Comparison of ENCODE assay signal across 7 cellular contexts in the genomic region with DNA sequence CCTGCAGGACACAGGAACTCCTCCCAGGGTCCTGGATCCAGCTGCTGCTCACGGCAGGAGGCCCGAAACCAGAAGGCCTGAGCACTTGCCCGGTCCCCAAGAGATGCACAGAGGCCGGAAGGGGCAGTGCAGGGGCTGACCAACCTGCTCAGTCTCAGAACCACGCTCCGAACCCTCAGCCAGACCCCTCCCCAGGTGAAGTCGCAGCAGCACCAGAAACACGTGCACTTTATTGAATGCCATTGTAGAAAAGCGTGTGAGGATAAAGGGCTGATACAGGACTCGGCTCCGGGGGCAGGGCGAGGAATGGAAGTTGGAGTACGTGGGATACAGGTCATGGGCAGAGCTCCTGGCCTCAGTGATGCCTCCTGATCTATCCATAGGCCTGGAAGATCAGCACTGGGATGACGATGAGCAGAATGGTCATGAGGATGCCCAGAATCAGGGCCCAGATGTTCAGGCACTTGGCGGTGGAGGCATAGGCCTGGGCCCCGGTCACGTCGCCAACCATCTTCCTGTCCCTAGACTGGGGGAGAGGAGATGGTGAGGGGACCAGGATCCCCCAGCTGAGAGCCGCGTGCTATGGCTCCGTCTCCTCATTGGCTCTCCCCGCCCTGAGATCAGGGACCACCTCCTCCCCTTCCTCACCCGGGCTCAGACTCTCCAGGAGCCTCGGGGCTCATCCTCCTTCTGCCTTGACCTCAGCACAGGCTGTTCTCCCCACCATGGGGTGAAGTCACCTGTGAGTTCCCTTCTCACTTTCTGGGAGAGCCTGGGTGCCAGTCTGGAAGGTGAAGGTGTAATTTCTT. TPM values are rescaled to one million over a fixed set of nuclear protein-coding genes. Genes with fewer than 3 reads are reported as not detected.
DNase-seq lines count a peak whose midpoint lies in the region; ATAC-seq and TF ChIP-seq lines count a peak whose summit lies in the region.
"Not testable (repeated sequence)": the region's sequence is repeated elsewhere in the genome, so short reads cannot be mapped to it uniquely, and the experiment has no call there.
"Had no signal": no experiment of that assay in that cellular context is flagged by ENCODE, and none has a peak within 500 bp of the region (broad histone marks: within the 10 kb centered on the region; RNA-seq: fewer than 3 reads in every experiment).

No MANE protein-coding gene starts in this region.

- H3K4me3 ChIP-seq in BJ (ENCODE audit: low read depth, low read length) = peak overlapping the region; percentile 58
- H3K4me3 ChIP-seq in esophagus (ENCODE audit: low read depth in 1 of 2, low read length in 2 of 2) = peak overlapping the region; percentile 62 to 85
- peak overlapping the region; percentile 79 for H3K4me3 ChIP-seq in lower lobe of right lung
- H3K4me3 ChIP-seq in skeletal muscle satellite cell (ENCODE audit: low read length) = peak overlapping the region; percentile 94

- intact Hi-C loops in lower lobe of right lung (cut with DNase I) = not testable (repeated sequence)

- H3K9me3 Mint-ChIP-seq in activated naive CD4-positive, alpha-beta T cell treated with anti-CD3 and anti-CD28 coated beads, Interleukin-2, amount 10 ng/mL, durations not matched to agents 7 days and 5 days = not testable (repeated sequence)

- not testable (repeated sequence) for H3K4me1 ChIP-seq in esophagus (ENCODE audit: control insufficient read depth in 2 of 2, insufficient read depth in 2 of 2, low read length in 1 of 2); skeletal muscle satellite cell (ENCODE audit: control insufficient read depth, insufficient read depth, low read length)
- H3K4me1 ChIP-seq in lower lobe of right lung = peaks cover 38% of the 10 kb centered on the region

- H3K9me3 ChIP-seq in esophagus (ENCODE audit: control insufficient read depth in 2 of 2, insufficient read depth in 1 of 2, low read depth in 1 of 2, low read length in 1 of 2); lower lobe of right lung; skeletal muscle satellite cell (replicated peaks; ENCODE audit: low read length): not testable (repeated sequence)

- 8 to 16% methylated on average over 21 to 23 of the region's 24 CpGs for WGBS in esophagus, 2 donors

- peak overlapping the region; percentile 87 to 92 for H3K27ac ChIP-seq in esophagus (ENCODE audit: low read depth in 2 of 2, low read length in 1 of 2)
- peak overlapping the region; percentile 84 for H3K27ac ChIP-seq in lower lobe of right lung

- H3K27me3 ChIP-seq in BJ (ENCODE audit: control insufficient read depth, insufficient read depth, low read length); esophagus (ENCODE audit: control insufficient read depth in 1 of 2, insufficient read depth in 2 of 2, low read length in 2 of 2); lower lobe of right lung (ENCODE audit: low read depth); skeletal muscle satellite cell (ENCODE audit: control insufficient read depth, insufficient read depth, low read length): not testable (repeated sequence)

- H3K4me3 Mint-ChIP-seq in activated naive CD4-positive, alpha-beta T cell treated with anti-CD3 and anti-CD28 coated beads, Interleukin-2, amount 10 ng/mL, durations not matched to agents 7 days and 5 days = peak overlapping the region; percentile 72

- H3K36me3 ChIP-seq in BJ (ENCODE audit: control insufficient read depth, insufficient read depth, low read length); esophagus (ENCODE audit: control insufficient read depth in 2 of 2, insufficient read depth in 2 of 2, low read length in 1 of 2); lower lobe of right lung; skeletal muscle satellite cell (ENCODE audit: insufficient read depth, low read length): not testable (repeated sequence)

- not testable (repeated sequence) for DNase-seq in BJ (ENCODE audit: low read depth)
- DNase-seq in M059J (ENCODE audit: low read depth) (peak; percentile 36), lower lobe of right lung (peak; percentile 55)
- peak; percentile 21 for DNase-seq in activated naive CD4-positive, alpha-beta T cell treated with anti-CD3 and anti-CD28 coated beads, Interleukin-2, amount 10 ng/mL, durations not matched to agents 7 days and 5 days

- CTCF ChIA-PET in BJ (lab: Yijun Ruan, JAX) = interaction anchor here (0.6 to 0.9 kb wide), 3 partner anchors 10 to 45 kb away, joined by 3 to 4 read pairs (median 3); no protein-coding TSS in a partner anchor
- CTCF ChIA-PET in activated naive CD4-positive, alpha-beta T cell treated with anti-CD3 and anti-CD28 coated beads, Interleukin-2, amount 10 ng/mL, durations not matched to agents 7 days and 5 days (lab: Charles Lee) = interaction anchor here (1.1 kb wide), 1 partner anchor 10 kb away, joined by 6 read pairs; no protein-coding TSS in a partner anchor

- peak overlapping the region; percentile 83 for H3K27ac Mint-ChIP-seq in activated naive CD4-positive, alpha-beta T cell treated with anti-CD3 and anti-CD28 coated beads, Interleukin-2, amount 10 ng/mL, durations not matched to agents 7 days and 5 days

- H3K36me3 Mint-ChIP-seq in activated naive CD4-positive, alpha-beta T cell treated with anti-CD3 and anti-CD28 coated beads, Interleukin-2, amount 10 ng/mL, durations not matched to agents 7 days and 5 days = peaks cover 35% of the 10 kb centered on the region

- POLR2A ChIA-PET in BJ (lab: Charles Lee) = not testable (repeated sequence)

- ATAC-seq in lower lobe of right lung = peak; percentile 1 to 47

- peak overlapping the region; percentile 85 for H3K4me2 ChIP-seq in skeletal muscle satellite cell (ENCODE audit: low read length)

- not testable (repeated sequence) for TF ChIP-seq CTCF in BJ (IDR thresholded peaks at IDR 0.05; ENCODE audit: insufficient read depth, low read depth, low read length); lower lobe of right lung (IDR thresholded peaks at IDR 0.05)

- H3K4me1 Mint-ChIP-seq in activated naive CD4-positive, alpha-beta T cell treated with anti-CD3 and anti-CD28 coated beads, Interleukin-2, amount 10 ng/mL, durations not matched to agents 7 days and 5 days = peaks cover 37% of the 10 kb centered on the region

- peak overlapping the region; percentile 87 for H3K9ac ChIP-seq in skeletal muscle satellite cell (ENCODE audit: low read depth, low read length)

- peaks cover 12% of the 10 kb centered on the region for H3K27me3 Mint-ChIP-seq in activated naive CD4-positive, alpha-beta T cell treated with anti-CD3 and anti-CD28 coated beads, Interleukin-2, amount 10 ng/mL, durations not matched to agents 7 days and 5 days

RNA-seq across cellular contexts. Expression of a gene that starts 1.0 kb away (rescaled TPM):
- 989 and 1,538 TPM in 2 replicates for polyA plus RNA-seq in BJ (2011; rRNA removed)
- 1,405 and 1,742 TPM in 2 replicates for polyA minus RNA-seq in BJ (2011; rRNA and poly(A)+ RNA removed)
- 821 and 984 TPM in 2 replicates for total RNA-seq in M059J (2014; rRNA removed; shearing (Covaris generic))
- polyA plus RNA-seq in esophagus = 100 to 1,000 TPM; 243 to 450 TPM
- 767 TPM for total RNA-seq in lower lobe of right lung
- total RNA-seq in skeletal muscle satellite cell (2012; rRNA removed) = 58.1 and 89.3 TPM in 2 replicates

RNA-seq across cellular contexts. Expression of a gene that starts 5.8 kb away (rescaled TPM):
- polyA plus RNA-seq in BJ (2011; rRNA removed) (566 and 660 TPM in 2 replicates), esophagus (100 to 1,000 TPM in 1 of 2 donors, 10 to 100 TPM in 1; 48.2 to 112 TPM)
- polyA minus RNA-seq in BJ (2011; rRNA and poly(A)+ RNA removed) = 362 and 693 TPM in 2 replicates
- 1,883 and 3,156 TPM in 2 replicates for total RNA-seq in M059J (2014; rRNA removed; shearing (Covaris generic))
- 128 TPM for total RNA-seq in lower lobe of right lung
- 3.5 and 15.3 TPM in 2 replicates for total RNA-seq in skeletal muscle satellite cell (2012; rRNA removed)

RNA-seq across cellular contexts. Expression of a gene that starts 12.1 kb away (rescaled TPM):
- polyA plus RNA-seq in BJ (2011; rRNA removed) (456 and 813 TPM in 2 replicates), esophagus (100 to 1,000 TPM in 1 of 2 donors, 10 to 100 TPM in 1; 72.3 to 165 TPM)
- 396 and 464 TPM in 2 replicates for polyA minus RNA-seq in BJ (2011; rRNA and poly(A)+ RNA removed)
- total RNA-seq in M059J (2014; rRNA removed; shearing (Covaris generic)) = 80.0 and 89.8 TPM in 2 replicates
- 607 TPM for total RNA-seq in lower lobe of right lung
- 64.6 and 75.1 TPM in 2 replicates for total RNA-seq in skeletal muscle satellite cell (2012; rRNA removed)

RNA-seq across cellular contexts. Expression of a gene that starts 20.3 kb away (rescaled TPM):
- not detected in 2 replicates for polyA plus RNA-seq in BJ (2011; rRNA removed)
- polyA minus RNA-seq in BJ (2011; rRNA and poly(A)+ RNA removed) = not detected in 2 replicates
- total RNA-seq in M059J (2014; rRNA removed; shearing (Covaris generic)) = not detected in 2 replicates
- polyA plus RNA-seq in esophagus = not detected
- not detected for total RNA-seq in lower lobe of right lung
- total RNA-seq in skeletal muscle satellite cell (2012; rRNA removed) = not detected in 2 replicates
- total RNA-seq: T-helper 2 cell treated with Interferon-gamma antibody and Interleukin-4, amounts not matched to agents 100 ng/mL and 5 ng/mL, for 36 hours had no signal

RNA-seq across cellular contexts. Expression of a gene that starts 30.7 kb away (rescaled TPM):
- polyA plus RNA-seq in BJ (2011; rRNA removed) (7.4 and 13.2 TPM in 2 replicates), esophagus (10 to 100 TPM; 10.3 to 38.9 TPM)
- polyA minus RNA-seq in BJ (2011; rRNA and poly(A)+ RNA removed) = 3.6 and 3.9 TPM in 2 replicates
- total RNA-seq in M059J (2014; rRNA removed; shearing (Covaris generic)) = 5.2 and 8.5 TPM in 2 replicates
- total RNA-seq in lower lobe of right lung = 163 TPM
- 4.4 and 6.1 TPM in 2 replicates for total RNA-seq in skeletal muscle satellite cell (2012; rRNA removed)

Comparison
In these comparisons a context has a peak if more than half of its experiments do, and no peak if none do; other contexts are left out.
1. RNA of a gene that starts 5.8 kb away (total RNA-seq): 1,883 to 3,156 TPM in M059J; 128 TPM in lower lobe of right lung (single experiment); every median in the first group is over 10 times any median in the second.
2. Peak in every context shown above with its lines, with median percentiles within 50 percentile points of each other: H3K4me3 ChIP-seq.